In genomic region chr11:123653405-123653996, GRCh38 we compare ENCODE assay signal across 8 cellular contexts. TPM values are rescaled to one million over a fixed set of nuclear protein-coding genes. Genes with fewer than 3 reads are reported as not detected.
A peak's percentile ranks its signal among the peaks of the same experiment; 100 is the strongest.
DNase-seq lines count a peak whose midpoint lies in the region; ATAC-seq and TF ChIP-seq lines count a peak whose summit lies in the region.

No MANE protein-coding gene starts in this region.

- no peaks in the 10 kb centered on the region for H4K20me1 ChIP-seq in mammary epithelial cell (ENCODE audit: insufficient read depth, low read length)

- TF ChIP-seq CTCF in C4-2B (conservative IDR thresholded peaks at IDR 0.05) (peak; percentile 10; the same call in 1 of the 2 replicates), mammary epithelial cell (conservative IDR thresholded peaks at IDR 0.05 in 1 of 2, IDR thresholded peaks at IDR 0.05 in 1 of 2; ENCODE audit: extremely low read depth in 1 of 2, insufficient read depth in 1 of 2, low read depth in 1 of 2, low read length in 2 of 2) (no peak), mucosa of descending colon (IDR thresholded peaks at IDR 0.05) (no peak), lower leg skin (IDR thresholded peaks at IDR 0.05) (no peak)

- 31% methylated on average over 9 of the region's 21 CpGs for WGBS in mammary epithelial cell (ENCODE audit: low coverage, missing lambda C conversion rate)
- WGBS in lower leg skin, 2 donors, result 9 to 10% methylated on average over 19 to 21 of the region's 21 CpGs

- H3K36me3 ChIP-seq in mammary epithelial cell (ENCODE audit: insufficient read depth, low read length) (no peaks in the 10 kb centered on the region), mucosa of descending colon (ENCODE audit: low read depth) (no peaks in the 10 kb centered on the region)

- CTCF ChIA-PET in mammary epithelial cell (lab: Charles Lee; ENCODE audit: low non-redundant PET), result interaction anchor here (0.6 to 1.4 kb wide), 3 partner anchors 14 to 411 kb away, joined by 3 to 12 read pairs (median 4); no protein-coding TSS in a partner anchor

- H3K9ac ChIP-seq in mammary epithelial cell (ENCODE audit: insufficient read depth, low read length), result no peak overlapping the region

- no peaks in the 10 kb centered on the region for H3K27me3 ChIP-seq in mammary epithelial cell (ENCODE audit: insufficient read depth, low read length)

- H2AFZ ChIP-seq in mammary epithelial cell (ENCODE audit: low read depth, low read length), result peak overlapping the region; percentile 96

- H3K4me2 ChIP-seq in mammary epithelial cell (ENCODE audit: insufficient read depth, low read depth, low read length), result peak overlapping the region; percentile 100

- BruUV-seq in mammary epithelial cell (replicated peaks; lab: Mats Ljungman, UMichigan), result no TSS peak

- H3K4me1 ChIP-seq in mammary epithelial cell (ENCODE audit: insufficient read depth, low read length), result peaks cover 7% of the 10 kb centered on the region
- H3K4me1 ChIP-seq in mucosa of descending colon (ENCODE audit: low read depth), result peaks cover 2% of the 10 kb centered on the region

- H3K9me3 ChIP-seq in mammary epithelial cell (replicated peaks; ENCODE audit: insufficient read depth, low read length) (no peaks in the 10 kb centered on the region), mucosa of descending colon (no peaks in the 10 kb centered on the region)

- intact Hi-C loops in mammary epithelial cell (cut with micrococcal nuclease), result no loop called here
- intact Hi-C loops in mucosa of descending colon (cut with DNase I, micrococcal nuclease), result no loop called here
- intact Hi-C loops in lower leg skin (cut with DNase I; ENCODE audit: low total_unique reads), result loop anchor here (5.0 kb wide), 1 partner anchor 939 kb away; no protein-coding TSS in a partner anchor

- no peaks in the 10 kb centered on the region for H3K79me2 ChIP-seq in mammary epithelial cell (ENCODE audit: insufficient read depth, low read length)

- ATAC-seq in HG03159 (IDR thresholded peaks at IDR 0.05; ENCODE audit: unreplicated experiment) (peak; percentile 16), mucosa of descending colon (peak; percentile 3), HG03039 (IDR thresholded peaks at IDR 0.05; ENCODE audit: unreplicated experiment) (no peak), HG03354 (IDR thresholded peaks at IDR 0.05; ENCODE audit: poor library complexity, severe bottlenecking, unreplicated experiment) (no peak)

- no peak overlapping the region for H3K27ac ChIP-seq in C4-2B
- no peak overlapping the region for H3K27ac ChIP-seq in mammary epithelial cell (ENCODE audit: insufficient read depth, low read depth, low read length)

- dilution Hi-C loops in mammary epithelial cell (cut with HindIII; ENCODE audit: low sequenced_read_pairs), result no loop called here

- TF ChIP-seq POLR2A in lower leg skin (IDR thresholded peaks at IDR 0.05), result no peak

- in situ Hi-C loops in mammary epithelial cell (cut with MboI; ENCODE audit: low sequenced_read_pairs in 2 of 2), result no loop called here

- H3K4me3 ChIP-seq in mammary epithelial cell (replicated peaks in 1 of 3; ENCODE audit: insufficient read depth in 1 of 3, low read depth in 2 of 3, low read length in 3 of 3) (peak overlapping the region; percentile 66 to 74 (median 71)), mucosa of descending colon (no peak overlapping the region), lower leg skin (ENCODE audit: low read depth, poor library complexity, severe bottlenecking) (no peak overlapping the region)

- no peak for DNase-seq in mammary epithelial cell
- no peak for DNase-seq in mucosa of descending colon
- no peak for DNase-seq in stimulated activated CD8-positive, alpha-beta memory T cell treated with anti-CD3 and anti-CD28 coated beads, Interleukin-4, amount 100 ng/mL, for 48 hours
- DNase-seq in lower leg skin (ENCODE audit: low spot score in 2 of 2), result no peak

RNA-seq across cellular contexts. Expression of gene SCN3B, which starts 0.9 kb away (rescaled TPM):
- total RNA-seq in mammary epithelial cell (1 to 10 TPM in 1 of 2 donors, under 1 TPM in 1; 0.31 to 1.2 TPM), mucosa of descending colon (1 to 10 TPM in 2 of 3 donors, under 1 TPM in 1; 0.29 to 2.6 (median 2.0) TPM), lower leg skin (1 to 10 TPM in 2 of 4 donors, under 1 TPM in 2; 0.51 to 5.1 (median 0.92) TPM)
- 0.15 TPM for polyA plus RNA-seq in mammary epithelial cell
- 0.16 TPM for polyA minus RNA-seq in mammary epithelial cell

Comparison
In these comparisons a context has a peak if more than half of its experiments do, and no peak if none do; other contexts are left out.
1. ATAC-seq: peak in HG03159 (single experiment) and mucosa of descending colon (single experiment); none in HG03039 (single experiment) and HG03354 (single experiment).
2. H3K4me3 ChIP-seq: peak in mammary epithelial cell (3 of 3); none in mucosa of descending colon (single experiment) and lower leg skin (single experiment).